In the genomic region with DNA sequence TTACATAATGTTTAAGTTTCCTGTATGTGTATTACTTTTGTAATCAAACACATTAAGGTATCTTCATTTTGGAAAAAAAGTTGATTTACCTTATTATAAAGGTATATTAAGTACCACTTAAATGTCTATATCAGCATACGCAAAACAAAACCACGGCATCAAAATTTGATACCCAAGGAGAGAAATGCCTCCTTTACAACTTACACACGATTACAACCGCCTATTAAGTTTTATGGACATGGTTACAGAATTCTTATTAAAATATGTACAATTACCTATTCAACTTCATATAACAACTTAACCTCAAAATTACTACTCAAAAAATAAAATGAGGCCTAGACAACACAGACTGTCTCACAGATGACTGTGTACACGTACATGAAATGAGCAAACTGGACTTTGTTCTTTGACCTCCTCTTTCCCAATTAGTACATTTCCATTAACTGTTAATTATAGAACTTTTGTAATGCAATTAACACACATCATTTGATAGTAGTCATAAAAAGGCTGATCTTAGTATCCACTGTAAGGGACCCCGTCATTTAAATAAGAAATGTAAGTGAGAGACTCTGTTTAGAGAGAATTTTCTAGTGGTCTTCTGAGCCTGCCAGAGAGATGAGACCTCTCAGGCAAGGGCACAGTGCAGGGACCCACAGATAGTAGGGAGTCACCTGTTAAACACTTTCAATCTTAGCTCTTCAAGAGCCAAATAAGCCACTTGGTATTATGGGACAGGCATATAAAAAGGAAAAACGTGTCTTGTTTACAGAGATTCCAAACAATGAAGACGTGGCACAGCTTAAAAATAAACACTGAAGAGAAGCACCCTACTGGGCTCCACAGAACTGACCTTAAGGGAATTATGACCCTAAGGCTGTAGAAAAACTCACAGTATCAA, we compare ENCODE assay signal across 9 cellular contexts. TPM values are rescaled to one million over a fixed set of nuclear protein-coding genes. Genes with fewer than 3 reads are reported as not detected.
DNase-seq lines count a peak whose midpoint lies in the region; ATAC-seq lines count a peak whose summit lies in the region.
"Had no signal": no experiment of that assay in that cellular context is flagged by ENCODE, and none has a peak within 500 bp of the region (broad histone marks: within the 10 kb centered on the region; RNA-seq: fewer than 3 reads in every experiment).

No MANE protein-coding gene starts in this region.

- H3K27me3 Mint-ChIP-seq in T-helper 2 cell treated with Interferon-gamma antibody and Interleukin-4, amounts not matched to agents 5 μg/mL and 100 μg/mL, for 36 hours (ENCODE audit: low read depth) = no peaks in the 10 kb centered on the region
- no peaks in the 10 kb centered on the region for H3K27me3 Mint-ChIP-seq in activated naive CD8-positive, alpha-beta T cell treated with anti-CD3 and anti-CD28 coated beads for 36 hours
- peaks cover 2 to 21% (median 9%) of the 10 kb centered on the region in 3 donors for H3K27me3 Mint-ChIP-seq in immature natural killer cell (ENCODE audit: low read depth in 3 of 3)

- H3K27me3 ChIP-seq in subcutaneous abdominal adipose tissue (ENCODE audit: control insufficient read depth in 5 of 5, insufficient read depth in 4 of 5, low read length in 5 of 5) = no peaks in the 10 kb centered on the region

- peaks cover 28% of the 10 kb centered on the region for H3K36me3 Mint-ChIP-seq in T-helper 2 cell treated with Interferon-gamma antibody and Interleukin-4, amounts not matched to agents 5 μg/mL and 100 μg/mL, for 36 hours (ENCODE audit: low read depth)
- peaks cover 30% of the 10 kb centered on the region for H3K36me3 Mint-ChIP-seq in activated naive CD8-positive, alpha-beta T cell treated with anti-CD3 and anti-CD28 coated beads for 36 hours
- peaks cover 0 to 3% (median 0%) of the 10 kb centered on the region in 3 donors for H3K36me3 Mint-ChIP-seq in immature natural killer cell

- no peak for ATAC-seq in HG03039 (IDR thresholded peaks at IDR 0.05; ENCODE audit: unreplicated experiment)

- no peak for DNase-seq in T-helper 2 cell treated with Interferon-gamma antibody and Interleukin-4, amounts not matched to agents 5 μg/mL and 100 μg/mL, for 36 hours (ENCODE audit: low spot score)
- DNase-seq in T-helper 2 cell (no peak), immature natural killer cell (no peak), GM19240 (ENCODE audit: insufficient read length, low spot score) (no peak), NCI-H345 treated with DMSO at 0.1 percent for 48 hours (lab: John Stamatoyannopoulos, UW; ENCODE audit: unreplicated experiment) (no peak)
- no peak for DNase-seq in activated naive CD8-positive, alpha-beta T cell treated with anti-CD3 and anti-CD28 coated beads for 36 hours
- DNase-seq: stimulated activated CD4-positive, alpha-beta T cell treated with anti-CD3 and anti-CD28 coated beads, Interleukin-12 subunit alpha, Interleukin-12 subunit beta, amount 100 ng/mL, for 4 hours had no signal

- H3K4me1 ChIP-seq in subcutaneous abdominal adipose tissue (ENCODE audit: control insufficient read depth in 5 of 5, insufficient read depth in 5 of 5, low read length in 5 of 5) = peaks cover 17 to 90% (median 86%) of the 10 kb centered on the region in 5 donors

- H3K36me3 ChIP-seq in subcutaneous abdominal adipose tissue (ENCODE audit: control insufficient read depth in 5 of 5, insufficient read depth in 5 of 5, low read length in 5 of 5) = no peaks in the 10 kb centered on the region

- H3K27ac Mint-ChIP-seq in T-helper 2 cell treated with Interferon-gamma antibody and Interleukin-4, amounts not matched to agents 5 μg/mL and 100 μg/mL, for 36 hours = peak overlapping the region; percentile 87
- peak overlapping the region; percentile 96 for H3K27ac Mint-ChIP-seq in activated naive CD8-positive, alpha-beta T cell treated with anti-CD3 and anti-CD28 coated beads for 36 hours
- H3K27ac Mint-ChIP-seq in immature natural killer cell = peak overlapping the region; percentile 94 to 99 (median 97)

- peaks cover 61% of the 10 kb centered on the region for H3K4me1 Mint-ChIP-seq in T-helper 2 cell treated with Interferon-gamma antibody and Interleukin-4, amounts not matched to agents 5 μg/mL and 100 μg/mL, for 36 hours (ENCODE audit: low read depth)
- H3K4me1 Mint-ChIP-seq in activated naive CD8-positive, alpha-beta T cell treated with anti-CD3 and anti-CD28 coated beads for 36 hours = peaks cover 71% of the 10 kb centered on the region
- H3K4me1 Mint-ChIP-seq in immature natural killer cell = peaks cover 89% of the 10 kb centered on the region in 2 donors

- no peaks in the 10 kb centered on the region for H3K9me3 Mint-ChIP-seq in T-helper 2 cell treated with Interferon-gamma antibody and Interleukin-4, amounts not matched to agents 5 μg/mL and 100 μg/mL, for 36 hours
- H3K9me3 Mint-ChIP-seq in activated naive CD8-positive, alpha-beta T cell treated with anti-CD3 and anti-CD28 coated beads for 36 hours = no peaks in the 10 kb centered on the region
- no peaks in the 10 kb centered on the region for H3K9me3 Mint-ChIP-seq in immature natural killer cell

- peak overlapping the region in 4 of 5 donors; percentile 90 to 95 (median 93) for H3K4me3 ChIP-seq in subcutaneous abdominal adipose tissue (ENCODE audit: low read depth in 1 of 5, low read length in 5 of 5)

- H3K27ac ChIP-seq in subcutaneous abdominal adipose tissue (ENCODE audit: low read depth, low read length) = peak overlapping the region; percentile 95

- H3K9me3 ChIP-seq in subcutaneous abdominal adipose tissue (ENCODE audit: control insufficient read depth in 5 of 5, low read length in 5 of 5) = no peaks in the 10 kb centered on the region

- peak overlapping the region; percentile 90 for H3K4me3 Mint-ChIP-seq in T-helper 2 cell treated with Interferon-gamma antibody and Interleukin-4, amounts not matched to agents 5 μg/mL and 100 μg/mL, for 36 hours
- H3K4me3 Mint-ChIP-seq in activated naive CD8-positive, alpha-beta T cell treated with anti-CD3 and anti-CD28 coated beads for 36 hours = peak overlapping the region; percentile 93
- peak overlapping the region; percentile 95 to 98 (median 97) for H3K4me3 Mint-ChIP-seq in immature natural killer cell

- peak overlapping the region; percentile 98 to 100 (median 99) for H3K9ac ChIP-seq in subcutaneous abdominal adipose tissue (ENCODE audit: low read length in 5 of 5)

RNA-seq across cellular contexts. Expression of gene DIDO1, which starts 2.4 kb away (rescaled TPM):
- total RNA-seq in activated naive CD8-positive, alpha-beta T cell treated with anti-CD3 and anti-CD28 coated beads for 36 hours = 10 to 100 TPM; 46.3 to 47.2 TPM
- polyA plus RNA-seq in immature natural killer cell = 10 to 100 TPM; 23.1 to 48.8 (median 37.7) TPM

RNA-seq across cellular contexts. Expression of gene GID8, which starts 14.0 kb away (rescaled TPM):
- 10 to 100 TPM; 47.6 to 48.5 TPM for total RNA-seq in activated naive CD8-positive, alpha-beta T cell treated with anti-CD3 and anti-CD28 coated beads for 36 hours
- polyA plus RNA-seq in immature natural killer cell = 10 to 100 TPM; 20.7 to 26.8 (median 21.3) TPM

RNA-seq across cellular contexts. Expression of gene SLC17A9, which starts 28.6 kb away (rescaled TPM):
- 10 to 100 TPM; 49.7 to 52.1 TPM for total RNA-seq in activated naive CD8-positive, alpha-beta T cell treated with anti-CD3 and anti-CD28 coated beads for 36 hours
- polyA plus RNA-seq in immature natural killer cell = 1 to 10 TPM in 2 of 3 donors, under 1 TPM in 1; 0.95 to 3.5 (median 2.0) TPM
